7 cellular contexts compared by ENCODE assay signal in genomic region chr7:126700807-126701604, GRCh38.
A peak's percentile ranks its signal among the peaks of the same experiment; 100 is the strongest.
DNase-seq lines count a peak whose midpoint lies in the region; ATAC-seq, FAIRE-seq and TF ChIP-seq lines count a peak whose summit lies in the region.

No MANE protein-coding gene starts in this region.

- H3K36me3 ChIP-seq in adrenal gland (replicated peaks in 1 of 2) = no peaks in the 10 kb centered on the region
- H3K36me3 ChIP-seq in HepG2 (replicated peaks in 1 of 2; ENCODE audit: control insufficient read depth in 1 of 2, insufficient read depth in 2 of 2, low read length in 2 of 2) = no peaks in the 10 kb centered on the region

- in situ Hi-C loops in KBM-7 (cut with MboI; ENCODE audit: low pct_unique_long_range_greater_than_20kb, low sequenced_read_pairs) = no loop called here
- in situ Hi-C loops in HepG2 (cut with HindIII; ENCODE audit: extremely low pct_ligation_motif_present, low pct_unique_long_range_greater_than_20kb) = no loop called here

- H3K4me2 ChIP-seq in HepG2 (ENCODE audit: low read depth, low read length) = no peak overlapping the region

- TF ChIP-seq POLR2A in adrenal gland (IDR thresholded peaks at IDR 0.05) (no peak), HepG2 (IDR thresholded peaks at IDR 0.05; ENCODE audit: insufficient read depth in 1 of 2, low read depth in 2 of 2, low read length in 2 of 2) (no peak)

- intact Hi-C loops in adrenal gland (cut with DNase I) (no loop called here), HepG2 (cut with micrococcal nuclease; ENCODE audit: unreplicated experiment) (no loop called here)

- H3K4me3 ChIP-seq in GM12865 (ENCODE audit: low read depth, low read length) = peak overlapping the region; percentile 49
- H3K4me3 ChIP-seq in adrenal gland = no peak overlapping the region
- H3K4me3 ChIP-seq in HepG2 (replicated peaks in 1 of 3; ENCODE audit: insufficient read depth in 1 of 3, low read depth in 2 of 3, low read length in 3 of 3) = no peak overlapping the region

- H3K9me3 ChIP-seq in adrenal gland (replicated peaks in 1 of 3) (no peaks in the 10 kb centered on the region), HepG2 (ENCODE audit: low read length) (no peaks in the 10 kb centered on the region)

- no peak overlapping the region for H3K9ac ChIP-seq in HepG2 (ENCODE audit: insufficient read depth, low read depth, low read length)

- peak; percentile 98 for DNase-seq in GM12865 (ENCODE audit: low read depth)
- peak; percentile 96 for DNase-seq in KBM-7
- peak; percentile 82 to 89 for DNase-seq in SHP77 (lab: John Stamatoyannopoulos, UW)
- DNase-seq in adrenal gland = peak in 6 of 7 donors; percentile 33 to 75 (median 52)
- DNase-seq in HepG2 (ENCODE audit: low spot score) = peak; percentile 41
- DNase-seq in superior temporal gyrus (ENCODE audit: extremely low spot score) = peak; percentile 25

- TF ChIP-seq CTCF in GM12865 (IDR thresholded peaks at IDR 0.05; ENCODE audit: insufficient read depth, low read depth, low read length, missing control alignments) (no peak), adrenal gland (IDR thresholded peaks at IDR 0.05) (no peak), HepG2 (CRISPR knock-in tag; IDR thresholded peaks at IDR 0.05) (no peak)

- H3K4me1 ChIP-seq in adrenal gland (replicated peaks in 1 of 2) = peaks cover 0 to 10% of the 10 kb centered on the region in 2 donors
- H3K4me1 ChIP-seq in HepG2 (ENCODE audit: insufficient read depth, low read length) = no peaks in the 10 kb centered on the region

- no peak for TF ChIP-seq RAD21 in HepG2 (CRISPR knock-in tag; IDR thresholded peaks at IDR 0.05)

- POLR2A ChIA-PET in HepG2 (lab: Yijun Ruan, JAX) = no interaction called here

- H2AFZ ChIP-seq in HepG2 (ENCODE audit: low read length) = no peak overlapping the region

- no peaks in the 10 kb centered on the region for H3K27me3 ChIP-seq in adrenal gland
- H3K27me3 ChIP-seq in HepG2 (ENCODE audit: control insufficient read depth in 1 of 2, insufficient read depth in 2 of 2, low read length in 2 of 2) = no peaks in the 10 kb centered on the region

- no peak for TF ChIP-seq EP300 in HepG2 (IDR thresholded peaks at IDR 0.05; ENCODE audit: low read depth in 2 of 2, low read length in 2 of 2)
- no peak for TF ChIP-seq EP300 in HepG2 (CRISPR knock-in tag; IDR thresholded peaks at IDR 0.05; ENCODE audit: borderline replicate concordance)

- BruUV-seq in HepG2 (replicated peaks; lab: Mats Ljungman, UMichigan) = no TSS peak

- no peak for FAIRE-seq in HepG2 (lab: Jason Lieb, UNC)

- H3K27ac ChIP-seq in adrenal gland (no peak overlapping the region), HepG2 (ENCODE audit: extremely low read length, insufficient read depth, low read length) (no peak overlapping the region)

- WGBS in adrenal gland, 4 donors = 10 to 19% (median 16%) methylated on average over 5 of the region's 5 CpGs
- 18% methylated on average over 5 of the region's 5 CpGs for WGBS in HepG2 (ENCODE audit: low lambda C conversion rate)

- H3K79me2 ChIP-seq in HepG2 (ENCODE audit: insufficient read depth, low read length) = no peaks in the 10 kb centered on the region

- ATAC-seq in GM21786 (IDR thresholded peaks at IDR 0.05; ENCODE audit: unreplicated experiment) = peak; percentile 85
- no peak; the same call in 2 of the 3 replicates for ATAC-seq in HepG2

- no peaks in the 10 kb centered on the region for H4K20me1 ChIP-seq in HepG2 (ENCODE audit: insufficient read depth, low read length)

- CTCF ChIA-PET in HepG2 (lab: Yijun Ruan, JAX; ENCODE audit: low intra/inter-chr PET ratio, low total read pairs) = no interaction called here

TF ChIP-seq in HepG2, 621 proteins besides CTCF, POLR2A, EP300 and RAD21:
- TF ChIP-seq NR2F6 (IDR thresholded peaks at IDR 0.05) (no peak), NR2F6 (CRISPR knock-in tag; IDR thresholded peaks at IDR 0.05) (no peak), FOSL2 (CRISPR knock-in tag; IDR thresholded peaks at IDR 0.05) (peak; percentile 50)

Comparison
In these comparisons a context has a peak if more than half of its experiments do, and no peak if none do; other contexts are left out.
1. DNase-seq: peak in every context shown above with its lines; median percentile 98 in GM12865; 96 in KBM-7; 86 in SHP77; 52 in adrenal gland; 41 in HepG2; 25 in superior temporal gyrus.